ENCODE assay signal across 8 cellular contexts in genomic region chr16:12488371-12488770, GRCh38.
"Had no signal": no experiment of that assay in that cellular context is flagged by ENCODE, and none has a peak within 500 bp of the region (broad histone marks: within the 10 kb centered on the region; RNA-seq: fewer than 3 reads in every experiment).

No MANE protein-coding gene starts in this region.

- H3K4me2 ChIP-seq: KMS-11 had no signal

- H3K27ac Mint-ChIP-seq: IgD-negative memory B cell had no signal

- H3K27ac ChIP-seq: HL-60, KMS-11 had no signal

- DNase-seq: IMR-90, KBM-7, KG1 had no signal

- ATAC-seq: HepG2, K562 had no signal

- H3K9me3 Mint-ChIP-seq: IgD-negative memory B cell had no signal

- H3K27me3 Mint-ChIP-seq: IgD-negative memory B cell had no signal

- H3K4me3 ChIP-seq: K562 had no signal
